1 cellular context compared by ENCODE assay signal in genomic region chr19:12806242-12807131, GRCh38.
TF ChIP-seq lines count a peak whose summit lies in the region.

RNASEH2A (plus strand) TSS chr19:12806584; CDS start chr19:12806674, 90 bp downstream.

TF ChIP-seq in K562, 482 proteins besides CTCF, POLR2A, EP300 and RAD21 (continued from another document and continues in another):
- TF ChIP-seq UBTF (IDR thresholded peaks at IDR 0.05; ENCODE audit: borderline replicate concordance in 1 of 2, low read depth in 2 of 2, low read length in 2 of 2): peak in 1 of 2 experiments; percentile 45; a peak in 1 of 4 replicates
- no peak for TF ChIP-seq DEAF1 (CRISPR knock-in tag; IDR thresholded peaks at IDR 0.05)
- TF ChIP-seq KDM1A (IDR thresholded peaks at IDR 0.05): no peak
- no peak for TF ChIP-seq CHCHD3 (CRISPR knock-in tag; IDR thresholded peaks at IDR 0.05)
- TF ChIP-seq NFRKB (IDR thresholded peaks at IDR 0.05; ENCODE audit: low read depth): peak; percentile 56; the same call in 1 of the 2 replicates
- peak; percentile 19 for TF ChIP-seq MXD1 (CRISPR knock-in tag; IDR thresholded peaks at IDR 0.05; ENCODE audit: borderline replicate concordance, poor library complexity, severe bottlenecking)
- peak; percentile 96 for TF ChIP-seq RBFOX2 (IDR thresholded peaks at IDR 0.05; ENCODE audit: low read depth, low read length)
- no peak for TF ChIP-seq PRMT5 (CRISPR knock-in tag; IDR thresholded peaks at IDR 0.05)
- TF ChIP-seq OTX1 (CRISPR knock-in tag; IDR thresholded peaks at IDR 0.05): no peak
- peak; percentile 54 for TF ChIP-seq POLR2B (IDR thresholded peaks at IDR 0.05; ENCODE audit: low read depth, partially characterized antibody)
- TF ChIP-seq SMARCA5 (IDR thresholded peaks at IDR 0.05): no peak
- no peak for TF ChIP-seq U2AF2 (optimal IDR thresholded peaks at IDR 0.05; ENCODE audit: low read depth, low read length)
- TF ChIP-seq ZBTB11 (CRISPR knock-in tag; IDR thresholded peaks at IDR 0.05): peak in 1 of 3 experiments; percentile 64; a peak in 1 of 6 replicates
- TF ChIP-seq RFX1 (IDR thresholded peaks at IDR 0.05): no peak
- TF ChIP-seq GTF2E2 (tag; IDR thresholded peaks at IDR 0.05): no peak
- peak; percentile 93 for TF ChIP-seq E2F1 (CRISPR knock-in tag; IDR thresholded peaks at IDR 0.05)
- TF ChIP-seq ZNF133 (CRISPR knock-in tag; IDR thresholded peaks at IDR 0.05): no peak
- TF ChIP-seq ZBTB1 (CRISPR knock-in tag; IDR thresholded peaks at IDR 0.05; ENCODE audit: borderline replicate concordance, low read depth): no peak
- TF ChIP-seq HIVEP1 (CRISPR knock-in tag; IDR thresholded peaks at IDR 0.05): no peak
- TF ChIP-seq ZNF395 (CRISPR knock-in tag; IDR thresholded peaks at IDR 0.05): no peak
- no peak for TF ChIP-seq ZNF134 (CRISPR knock-in tag; conservative IDR thresholded peaks at IDR 0.05)
- TF ChIP-seq FOXO4 (CRISPR knock-in tag; IDR thresholded peaks at IDR 0.05): no peak
- no peak for TF ChIP-seq MLX (CRISPR knock-in tag; conservative IDR thresholded peaks at IDR 0.05)
- no peak for TF ChIP-seq PURB (CRISPR knock-in tag; IDR thresholded peaks at IDR 0.05; ENCODE audit: low read depth)
- TF ChIP-seq ZNF407 (IDR thresholded peaks at IDR 0.05; ENCODE audit: low read depth): no peak
- TF ChIP-seq SP1 (CRISPR knock-in tag; IDR thresholded peaks at IDR 0.05): peak; percentile 86
- no peak for TF ChIP-seq CTCFL (IDR thresholded peaks at IDR 0.05; ENCODE audit: borderline replicate concordance, insufficient read depth, low read depth, low read length, poor library complexity, severe bottlenecking)
- TF ChIP-seq SIRT6 (IDR thresholded peaks at IDR 0.05; ENCODE audit: low read depth, low read length): no peak
- peak; percentile 71; the same call in 1 of the 2 replicates for TF ChIP-seq CBFB (CRISPR knock-in tag; IDR thresholded peaks at IDR 0.05)
